15 cellular contexts compared by ENCODE assay signal in genomic region chrX:108126661-108127060, GRCh38. TPM values are rescaled to one million over a fixed set of nuclear protein-coding genes. Genes with fewer than 3 reads are reported as not detected.
A peak's percentile ranks its signal among the peaks of the same experiment; 100 is the strongest.
DNase-seq lines count a peak whose midpoint lies in the region; TF ChIP-seq lines count a peak whose summit lies in the region.
"Had no signal": no experiment of that assay in that cellular context is flagged by ENCODE, and none has a peak within 500 bp of the region (broad histone marks: within the 10 kb centered on the region; RNA-seq: fewer than 3 reads in every experiment).

No MANE protein-coding gene starts in this region.

- H3K9ac ChIP-seq in HUES48 (ENCODE audit: low read depth, low read length) (peak overlapping the region; percentile 6; the same call in 1 of the 2 replicates), adipocyte (ENCODE audit: low read length) (no peak overlapping the region), neural progenitor cell (no peak overlapping the region)

- DNase-seq in adipocyte (ENCODE audit: low read depth) (peak; percentile 6), foreskin fibroblast (peak; percentile 11 to 42), neural progenitor cell (ENCODE audit: low spot score) (no peak), NCI-H2171 treated with DMSO at 0.1 percent for 48 hours (lab: John Stamatoyannopoulos, UW) (no peak), NCI-H446 (lab: John Stamatoyannopoulos, UW) (no peak), caudate nucleus (lab: John Stamatoyannopoulos, UW) (no peak)
- DNase-seq: ACHN; Calu3; CD4-positive, alpha-beta T cell; NCI-H1048; NCI-H146; NCI-H226; NCI-H526 treated with DMSO at 0.1 percent for 48 hours had no signal

- H3K36me3 ChIP-seq in HUES48 (ENCODE audit: control insufficient read depth, insufficient read depth, low read length) (no peaks in the 10 kb centered on the region), adipocyte (ENCODE audit: control insufficient read depth, insufficient read depth, low read length, severe bottlenecking) (no peaks in the 10 kb centered on the region), neural progenitor cell (no peaks in the 10 kb centered on the region)

- no peak overlapping the region for H3K4me3 Mint-ChIP-seq in neural progenitor cell
- H3K4me3 Mint-ChIP-seq: CD4-positive, alpha-beta T cell had no signal

- no peaks in the 10 kb centered on the region for H4K20me1 ChIP-seq in neural progenitor cell (ENCODE audit: low read depth)

- H3K27me3 Mint-ChIP-seq in neural progenitor cell (ENCODE audit: insufficient read depth, low read depth) = no peaks in the 10 kb centered on the region
- H3K27me3 Mint-ChIP-seq: CD4-positive, alpha-beta T cell had no signal

- H2AFZ ChIP-seq in neural progenitor cell (replicated peaks) = no peak overlapping the region

- H3F3A ChIP-seq in neural progenitor cell (ENCODE audit: low read depth) = peaks cover 15% of the 10 kb centered on the region

- no peaks in the 10 kb centered on the region for H3K9me3 ChIP-seq in HUES48 (ENCODE audit: control insufficient read depth, insufficient read depth, low read length)
- peaks cover 7% of the 10 kb centered on the region for H3K9me3 ChIP-seq in adipocyte (ENCODE audit: control insufficient read depth, low read length)
- H3K9me3 ChIP-seq in neural progenitor cell (ENCODE audit: low read depth) = peaks cover 3% of the 10 kb centered on the region

- H3K9me3 Mint-ChIP-seq in neural progenitor cell = no peaks in the 10 kb centered on the region
- H3K9me3 Mint-ChIP-seq: CD4-positive, alpha-beta T cell had no signal

- H3K36me3 Mint-ChIP-seq in neural progenitor cell = peaks cover 17% of the 10 kb centered on the region

- H3K4me3 ChIP-seq in HUES48 (ENCODE audit: low read depth, low read length) (peak overlapping the region; percentile 1; the same call in 1 of the 2 replicates), adipocyte (ENCODE audit: low read length) (no peak overlapping the region), foreskin fibroblast (ENCODE audit: low read depth in 1 of 2, low read length in 2 of 2) (no peak overlapping the region), neural progenitor cell (no peak overlapping the region)
- H3K4me3 ChIP-seq: K562 had no signal

- H3K4me1 ChIP-seq in HUES48 (ENCODE audit: control insufficient read depth, insufficient read depth, low read length) (peaks cover 29% of the 10 kb centered on the region), adipocyte (ENCODE audit: control insufficient read depth, insufficient read depth, low read length) (peaks cover 21% of the 10 kb centered on the region), neural progenitor cell (peaks cover 28% of the 10 kb centered on the region)

- H3K27ac ChIP-seq in HUES48 (ENCODE audit: low read depth, low read length) (peak overlapping the region; percentile 71), neural progenitor cell (peak overlapping the region; percentile 54), caudate nucleus (ENCODE audit: low read depth, low read length) (no peak overlapping the region)

- H3K4me1 Mint-ChIP-seq in neural progenitor cell = peaks cover 30% of the 10 kb centered on the region

- H3K27ac Mint-ChIP-seq in neural progenitor cell = no peak overlapping the region
- H3K27ac Mint-ChIP-seq: CD4-positive, alpha-beta T cell had no signal

- no peaks in the 10 kb centered on the region for H3K79me2 ChIP-seq in neural progenitor cell (ENCODE audit: low read depth)

- peak overlapping the region; percentile 31 for H3K4me2 ChIP-seq in neural progenitor cell

- TF ChIP-seq CTCF in foreskin fibroblast (IDR thresholded peaks at IDR 0.05; ENCODE audit: low read depth, low read length) (no peak), neural progenitor cell (IDR thresholded peaks at IDR 0.05) (no peak)

- H3K27me3 ChIP-seq in HUES48 (ENCODE audit: control insufficient read depth, insufficient read depth, low read length) (peaks cover 6% of the 10 kb centered on the region; the same call in 1 of the 2 replicates), adipocyte (replicated peaks; ENCODE audit: control insufficient read depth, insufficient read depth, low read length) (peaks cover 11% of the 10 kb centered on the region), neural progenitor cell (no peaks in the 10 kb centered on the region)

RNA-seq across cellular contexts. Expression of gene ATG4A, which starts 35.1 kb away (rescaled TPM):
- total RNA-seq in neural progenitor cell (ENCODE audit: low replicate concordance) = 4.5 and 6.5 TPM in 2 replicates

RNA-seq across cellular contexts. Expression of gene PSMD10, which starts 35.3 kb away (rescaled TPM):
- 113 and 156 TPM in 2 replicates for total RNA-seq in neural progenitor cell (ENCODE audit: low replicate concordance)

Comparison
In these comparisons a context has a peak if more than half of its experiments do, and no peak if none do; other contexts are left out.
1. DNase-seq: peak in adipocyte (single experiment) and foreskin fibroblast (2 of 2); none in neural progenitor cell (single experiment), NCI-H2171 treated with DMSO at 0.1 percent for 48 hours (single experiment), NCI-H446 (0 of 2) and caudate nucleus (0 of 61).